Comparison of ENCODE assay signal across 19 cellular contexts in the genomic region with DNA sequence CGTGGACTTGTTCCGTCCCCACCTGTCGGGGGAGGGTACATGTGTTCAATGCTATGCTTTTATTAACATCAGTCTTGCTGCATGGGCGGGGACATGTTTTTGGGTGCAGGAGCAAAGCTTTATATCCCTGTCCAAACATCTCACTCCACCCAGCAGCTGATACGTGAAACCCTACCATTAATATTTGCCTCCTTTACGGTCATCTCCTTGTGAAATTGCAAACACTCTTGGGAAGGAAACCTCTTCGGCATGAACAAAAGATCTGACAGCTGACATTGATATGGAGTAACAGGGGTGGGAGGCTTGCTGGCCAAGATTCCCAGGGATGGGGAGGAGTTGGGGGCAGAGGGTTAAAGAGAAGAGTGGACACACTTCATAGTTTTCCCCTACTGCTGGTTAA.
"Had no signal": no experiment of that assay in that cellular context is flagged by ENCODE, and none has a peak within 500 bp of the region (broad histone marks: within the 10 kb centered on the region; RNA-seq: fewer than 3 reads in every experiment).

No MANE protein-coding gene starts in this region.

- H3K4me3 ChIP-seq: dorsolateral prefrontal cortex, gastroesophageal sphincter, left lung, skin epidermis, upper lobe of left lung had no signal

- H3K36me3 ChIP-seq: gastroesophageal sphincter, left lung, upper lobe of left lung had no signal

- H3K27ac Mint-ChIP-seq: activated naive CD8-positive, alpha-beta T cell; naive thymus-derived CD4-positive, alpha-beta T cell had no signal

- H3K4me3 Mint-ChIP-seq: activated naive CD8-positive, alpha-beta T cell; activated T-cell treated with anti-CD3 and anti-CD28 coated beads, Interleukin-2, amount 50 U/mL, for 4 hours; naive thymus-derived CD4-positive, alpha-beta T cell had no signal

- DNase-seq: activated CD4-positive, alpha-beta T cell treated with anti-CD3 and anti-CD28 coated beads for 1 hour; activated CD4-positive, alpha-beta T cell treated with anti-CD3 and anti-CD28 coated beads, Interleukin-2, amount 50 U/mL, for 48 hours; activated gamma-delta T cell treated with Interleukin-2 at 50 U/mL for 16 hours; activated T-cell treated with anti-CD3 and anti-CD28 coated beads, Interleukin-2, amount 50 U/mL, for 4 hours; anterior cingulate cortex; cerebellar nuclear complex; retina; stimulated activated CD4-positive, alpha-beta T cell treated with anti-CD3 and anti-CD28 coated beads, Interleukin-4, amount 100 ng/mL, for 24 hours; stimulated activated naive CD8-positive, alpha-beta T cell treated with anti-CD3 and anti-CD28 coated beads, Interleukin-15, Interleukin-2, amounts not matched to agents 100 U/mL and 50 U/mL, for 24 hours; T-helper 1 cell; T1000 had no signal

- H3K9me3 Mint-ChIP-seq: activated T-cell treated with anti-CD3 and anti-CD28 coated beads, Interleukin-2, amount 50 U/mL, for 4 hours; naive thymus-derived CD4-positive, alpha-beta T cell had no signal

- H3K27me3 ChIP-seq: gastroesophageal sphincter, left lung, upper lobe of left lung had no signal

- ATAC-seq: activated T-cell treated with anti-CD3 and anti-CD28 coated beads, Interleukin-2, amount 50 U/mL, for 4 hours; gastroesophageal sphincter; left lung; naive thymus-derived CD4-positive, alpha-beta T cell; SK-N-SH treated with all-trans-retinoic acid at 6 μM for 48 hours; stimulated activated naive CD8-positive, alpha-beta T cell treated with anti-CD3 and anti-CD28 coated beads, Interleukin-15, Interleukin-2, amounts not matched to agents 100 U/mL and 50 U/mL, for 24 hours had no signal

- H3K9me3 ChIP-seq: gastroesophageal sphincter, left lung, upper lobe of left lung had no signal

- H3K27ac ChIP-seq: dorsolateral prefrontal cortex, gastroesophageal sphincter, left lung, skin epidermis, upper lobe of left lung had no signal

- H3K36me3 Mint-ChIP-seq: activated naive CD8-positive, alpha-beta T cell; naive thymus-derived CD4-positive, alpha-beta T cell had no signal
